ENCODE assay signal across 30 cellular contexts in genomic region chr6:150391414-150391813, GRCh38. TPM values are rescaled to one million over a fixed set of nuclear protein-coding genes. Genes with fewer than 3 reads are reported as not detected.
"Had no signal": no experiment of that assay in that cellular context is flagged by ENCODE, and none has a peak within 500 bp of the region (broad histone marks: within the 10 kb centered on the region; RNA-seq: fewer than 3 reads in every experiment).

No MANE protein-coding gene starts in this region.

- H3K36me3 ChIP-seq: esophagus squamous epithelium had no signal

- ATAC-seq: activated CD8-positive, alpha-beta T cell treated with anti-CD3 and anti-CD28 coated beads for 36 hours; activated T-cell treated with anti-CD3 and anti-CD28 coated beads, Interleukin-2, amount 50 U/mL, for 4 hours; activated T-helper 17 cell treated with anti-CD3 and anti-CD28 coated beads, Interleukin-2, amount 50 U/mL, for 72 hours; effector memory CD8-positive, alpha-beta T cell; WTC11 had no signal

- FAIRE-seq: astrocyte, colon, frontal cortex had no signal

- DNase-seq: activated CD4-positive, alpha-beta T cell treated with anti-CD3 and anti-CD28 coated beads for 48 hours; activated CD4-positive, alpha-beta T cell treated with anti-CD3 and anti-CD28 coated beads, Interleukin-2, amount 50 U/mL, for 1 hour; activated CD4-positive, alpha-beta T cell treated with anti-CD3 and anti-CD28 coated beads, Interleukin-2, amount 50 U/mL, for 48 hours; activated CD8-positive, alpha-beta memory T cell treated with anti-CD3 and anti-CD28 coated beads for 24 hours; activated CD8-positive, alpha-beta T cell treated with anti-CD3 and anti-CD28 coated beads for 36 hours; activated effector memory CD4-positive, alpha-beta T cell treated with Interleukin-2 at 50 U/mL for 16 hours; activated gamma-delta T cell treated with Interleukin-2 at 50 U/mL for 16 hours; activated naive CD4-positive, alpha-beta T cell treated with anti-CD3 and anti-CD28 coated beads, Interleukin-2, amount 50 U/mL, for 16 hours; activated naive CD4-positive, alpha-beta T cell treated with Interleukin-2 at 50 U/mL for 16 hours; activated T-cell treated with anti-CD3 and anti-CD28 coated beads, Interleukin-2, amount 50 U/mL, for 4 hours; amniotic stem cell; anterior cingulate cortex; caudate nucleus; cortex of kidney; dermis blood vessel endothelial cell; effector CD4-positive, alpha-beta T cell; effector memory CD8-positive, alpha-beta T cell; erythroblast; esophagus squamous epithelium; T-helper 2 cell had no signal

- H3K9me3 ChIP-seq: esophagus squamous epithelium had no signal

- H3K4me1 ChIP-seq: esophagus squamous epithelium had no signal

- H3K27ac ChIP-seq: esophagus squamous epithelium, VCaP had no signal

- H3K4me3 ChIP-seq: esophagus squamous epithelium had no signal

RNA-seq across cellular contexts. Expression of gene IYD, which starts 22.6 kb away (rescaled TPM):
- total RNA-seq: activated CD8-positive, alpha-beta T cell treated with anti-CD3 and anti-CD28 coated beads for 36 hours; activated T-helper 17 cell treated with anti-CD3 and anti-CD28 coated beads, Interleukin-2, amount 50 U/mL, for 72 hours; astrocyte; chondrocyte; dermis blood vessel endothelial cell; esophagus squamous epithelium; fibroblast of lung; fibroblast of villous mesenchyme; frontal cortex; T-helper 1 cell treated with Interleukin-12 subunit alpha and Interleukin-12 subunit beta and Interleukin-4 antibody, amounts not matched to agents 30 ng/mL and 1 ng/mL, for 36 hours; WTC11 had no signal
- polyA plus RNA-seq: fibroblast of lung had no signal
